ENCODE assay signal across 22 cellular contexts in genomic region chr3:104614564-104614963, GRCh38.
"Had no signal": no experiment of that assay in that cellular context is flagged by ENCODE, and none has a peak within 500 bp of the region (broad histone marks: within the 10 kb centered on the region; RNA-seq: fewer than 3 reads in every experiment).

No MANE protein-coding gene starts in this region.

- H3K4me3 Mint-ChIP-seq: T-cell had no signal

- ATAC-seq: HepG2, Panc1, PC-3, T-cell had no signal

- H3K27ac Mint-ChIP-seq: T-cell had no signal

- H3K36me3 Mint-ChIP-seq: T-cell had no signal

- H3K27ac ChIP-seq: KMS-11, RWPE1 had no signal

- H3K9me3 Mint-ChIP-seq: T-cell had no signal

- H3K4me1 Mint-ChIP-seq: T-cell had no signal

- H3K9me3 ChIP-seq: SK-N-SH had no signal

- DNase-seq: IMR-90; Kasumi-1; MV-4-11; NCI-H1048; NCI-H1105; NCI-H1417 treated with DMSO at 0.1 percent for 48 hours; NCI-H1694; NCI-H187 treated with DMSO at 0.1 percent for 48 hours; NCI-H2029 treated with DMSO at 0.1 percent for 48 hours; NCI-H2227 treated with DMSO at 0.1 percent for 48 hours; NCI-H524; NCI-H526 treated with DMSO at 0.1 percent for 48 hours; NK-92 treated with Interleukin-12 subunit alpha and Interleukin-12 subunit beta, amount 100 ng/mL, for 24 hours; PC-3; SHP77; SK-N-SH; SW 1271; T-cell had no signal
